In the genomic region with DNA sequence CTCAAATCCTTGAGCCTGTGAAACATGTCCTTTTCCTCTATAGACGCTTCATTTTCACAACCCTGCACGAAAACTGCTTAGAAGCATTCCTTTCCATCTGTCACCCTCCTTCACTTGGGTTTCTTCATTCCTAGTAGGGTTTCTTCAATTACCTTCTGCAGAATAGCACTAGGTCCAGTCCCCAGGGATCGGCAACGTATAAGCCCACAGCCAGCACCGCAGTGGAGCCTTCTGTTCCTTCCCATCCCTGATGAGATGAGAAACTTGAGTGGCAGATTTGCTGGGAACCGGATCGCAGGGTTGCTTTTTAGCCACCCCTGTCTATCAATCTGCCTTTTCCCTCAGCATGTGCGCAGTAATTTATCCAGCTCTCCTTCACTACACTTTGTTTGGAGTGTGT, we compare ENCODE assay signal across 15 cellular contexts.
DNase-seq lines count a peak whose midpoint lies in the region; TF ChIP-seq lines count a peak whose summit lies in the region.
"Had no signal": no experiment of that assay in that cellular context is flagged by ENCODE, and none has a peak within 500 bp of the region (broad histone marks: within the 10 kb centered on the region; RNA-seq: fewer than 3 reads in every experiment).

No MANE protein-coding gene starts in this region.

- intact Hi-C loops in activated T-helper 1 cell treated with anti-CD3 and anti-CD28 coated beads, Interleukin-12 subunit alpha, Interleukin-12 subunit beta, Interleukin-2, Interleukin-4 antibody, amounts not matched to agents 30 ng/mL and 10 ng/mL and 1 ng/mL, durations not matched to agents 14 hours and 24 hours and 36 hours (cut with micrococcal nuclease): loop anchor here (10.0 kb wide), 1 partner anchor 1236 kb away; no protein-coding TSS in a partner anchor

- CTCF ChIA-PET in CD8-positive, alpha-beta memory T cell (lab: Charles Lee): interaction anchor here (1.1 to 1.7 kb wide), 3 partner anchors 14 to 39 kb away, joined by 3 to 6 read pairs (median 3); no protein-coding TSS in a partner anchor

- TF ChIP-seq CTCF in KMS-11 (conservative IDR thresholded peaks at IDR 0.05; ENCODE audit: low read depth, low read length): no peak
- TF ChIP-seq CTCF in nephron (IDR thresholded peaks at IDR 0.05; ENCODE audit: unreplicated experiment in 3 of 3): no peak

- peak overlapping the region; percentile 77 to 95 (median 92) for H3K4me3 Mint-ChIP-seq in CD8-positive, alpha-beta memory T cell
- peak overlapping the region; percentile 85 for H3K4me3 Mint-ChIP-seq in activated T-helper 1 cell treated with anti-CD3 and anti-CD28 coated beads, Interleukin-12 subunit alpha, Interleukin-12 subunit beta, Interleukin-2, Interleukin-4 antibody, amounts not matched to agents 30 ng/mL and 10 ng/mL and 1 ng/mL, durations not matched to agents 14 hours and 24 hours and 36 hours
- peak overlapping the region; percentile 76 to 91 (median 89) for H3K4me3 Mint-ChIP-seq in nephron

- peaks cover 5% of the 10 kb centered on the region for H3K27me3 ChIP-seq in CD8-positive, alpha-beta memory T cell (ENCODE audit: insufficient read depth, low read length, poor library complexity, severe bottlenecking)
- H3K27me3 ChIP-seq in KMS-11 (ENCODE audit: insufficient read depth, low read depth): no peaks in the 10 kb centered on the region

- H3K9me3 ChIP-seq in CD8-positive, alpha-beta memory T cell (ENCODE audit: low read length): no peaks in the 10 kb centered on the region
- H3K9me3 ChIP-seq: adrenal gland, esophagus squamous epithelium, left lung had no signal

- no peaks in the 10 kb centered on the region for H3K79me2 ChIP-seq in KMS-11 (ENCODE audit: insufficient read depth, low read depth)

- peaks cover 0 to 2% (median 0%) of the 10 kb centered on the region in 3 donors for H3K36me3 Mint-ChIP-seq in CD8-positive, alpha-beta memory T cell
- H3K36me3 Mint-ChIP-seq in activated T-helper 1 cell treated with anti-CD3 and anti-CD28 coated beads, Interleukin-12 subunit alpha, Interleukin-12 subunit beta, Interleukin-2, Interleukin-4 antibody, amounts not matched to agents 30 ng/mL and 10 ng/mL and 1 ng/mL, durations not matched to agents 14 hours and 24 hours and 36 hours (ENCODE audit: low read depth): no peaks in the 10 kb centered on the region
- H3K36me3 Mint-ChIP-seq in nephron (ENCODE audit: low read depth): no peaks in the 10 kb centered on the region
- H3K36me3 Mint-ChIP-seq: CD14-positive monocyte had no signal

- H4K20me1 ChIP-seq in KMS-11 (ENCODE audit: insufficient read depth): no peaks in the 10 kb centered on the region

- no peaks in the 10 kb centered on the region for H3K4me1 ChIP-seq in CD8-positive, alpha-beta memory T cell (ENCODE audit: insufficient read depth, low read length)
- no peaks in the 10 kb centered on the region for H3K4me1 ChIP-seq in KMS-11 (ENCODE audit: low read depth, poor library complexity, severe bottlenecking)

- no peak overlapping the region for H3K4me3 ChIP-seq in CD8-positive, alpha-beta memory T cell (ENCODE audit: low read length)
- H3K4me3 ChIP-seq in KMS-11 (IDR thresholded peaks at IDR 0.05; ENCODE audit: insufficient read depth, low read depth, low read length): no peak overlapping the region

- no peak overlapping the region for H3K9ac ChIP-seq in KMS-11

- H3K9me3 Mint-ChIP-seq in CD8-positive, alpha-beta memory T cell: no peaks in the 10 kb centered on the region
- H3K9me3 Mint-ChIP-seq in activated T-helper 1 cell treated with anti-CD3 and anti-CD28 coated beads, Interleukin-12 subunit alpha, Interleukin-12 subunit beta, Interleukin-2, Interleukin-4 antibody, amounts not matched to agents 30 ng/mL and 10 ng/mL and 1 ng/mL, durations not matched to agents 14 hours and 24 hours and 36 hours: no peaks in the 10 kb centered on the region
- H3K9me3 Mint-ChIP-seq in nephron: no peaks in the 10 kb centered on the region

- no peak for DNase-seq in CD8-positive, alpha-beta memory T cell
- DNase-seq in activated T-helper 1 cell treated with anti-CD3 and anti-CD28 coated beads, Interleukin-12 subunit alpha, Interleukin-12 subunit beta, Interleukin-2, Interleukin-4 antibody, amounts not matched to agents 30 ng/mL and 10 ng/mL and 1 ng/mL, durations not matched to agents 14 hours and 24 hours and 36 hours (ENCODE audit: low spot score): no peak
- DNase-seq in A172 (ENCODE audit: low spot score) (no peak), DMS79 treated with DMSO at 0.1 percent for 48 hours (lab: John Stamatoyannopoulos, UW) (no peak), iPS-NIHi7 (ENCODE audit: extremely low spot score) (no peak)
- DNase-seq in effector CD4-positive, alpha-beta T cell: no peak
- DNase-seq: adrenal gland, esophagus squamous epithelium, GDM1, NCI-H1436 had no signal

- H2AFZ ChIP-seq in KMS-11 (ENCODE audit: low read depth): no peak overlapping the region

- H3K4me2 ChIP-seq in KMS-11: peak overlapping the region; percentile 66; the same call in 1 of the 2 replicates

- no peaks in the 10 kb centered on the region for H3K36me3 ChIP-seq in CD8-positive, alpha-beta memory T cell (ENCODE audit: insufficient read depth, low read length)
- H3K36me3 ChIP-seq in KMS-11 (ENCODE audit: insufficient read depth): no peaks in the 10 kb centered on the region
- H3K36me3 ChIP-seq: adrenal gland, esophagus squamous epithelium, left lung had no signal

- H3K27me3 Mint-ChIP-seq in CD8-positive, alpha-beta memory T cell: peaks cover 26 to 58% of the 10 kb centered on the region in 2 donors
- peaks cover 26% of the 10 kb centered on the region for H3K27me3 Mint-ChIP-seq in activated T-helper 1 cell treated with anti-CD3 and anti-CD28 coated beads, Interleukin-12 subunit alpha, Interleukin-12 subunit beta, Interleukin-2, Interleukin-4 antibody, amounts not matched to agents 30 ng/mL and 10 ng/mL and 1 ng/mL, durations not matched to agents 14 hours and 24 hours and 36 hours (ENCODE audit: insufficient read depth)
- H3K27me3 Mint-ChIP-seq in nephron (ENCODE audit: low read depth): peaks cover 7% of the 10 kb centered on the region

- H3K27ac Mint-ChIP-seq in CD8-positive, alpha-beta memory T cell: peak overlapping the region in 1 of 8 donors; percentile 0
- no peak overlapping the region for H3K27ac Mint-ChIP-seq in activated T-helper 1 cell treated with anti-CD3 and anti-CD28 coated beads, Interleukin-12 subunit alpha, Interleukin-12 subunit beta, Interleukin-2, Interleukin-4 antibody, amounts not matched to agents 30 ng/mL and 10 ng/mL and 1 ng/mL, durations not matched to agents 14 hours and 24 hours and 36 hours
- H3K27ac Mint-ChIP-seq in nephron: peak overlapping the region; percentile 68 to 98 (median 84)

- no peak overlapping the region for H3K27ac ChIP-seq in CD8-positive, alpha-beta memory T cell (ENCODE audit: low read depth, low read length)
- H3K27ac ChIP-seq in KMS-11: no peak overlapping the region
- H3K27ac ChIP-seq: coronary artery, esophagus squamous epithelium, left lung had no signal

- H3K4me1 Mint-ChIP-seq in CD8-positive, alpha-beta memory T cell: peaks cover 10 to 18% (median 18%) of the 10 kb centered on the region in 3 donors
- peaks cover 18% of the 10 kb centered on the region for H3K4me1 Mint-ChIP-seq in activated T-helper 1 cell treated with anti-CD3 and anti-CD28 coated beads, Interleukin-12 subunit alpha, Interleukin-12 subunit beta, Interleukin-2, Interleukin-4 antibody, amounts not matched to agents 30 ng/mL and 10 ng/mL and 1 ng/mL, durations not matched to agents 14 hours and 24 hours and 36 hours (ENCODE audit: low read depth)
- H3K4me1 Mint-ChIP-seq in nephron: peaks cover 60% of the 10 kb centered on the region

- POLR2A ChIA-PET in CD8-positive, alpha-beta memory T cell (lab: Charles Lee): no interaction called here
